1 cellular context compared by ENCODE assay signal in genomic region chr17:74452841-74453661, GRCh38.
TF ChIP-seq lines count a peak whose summit lies in the region.

No MANE protein-coding gene starts in this region.

TF ChIP-seq in liver, 16 proteins besides CTCF, POLR2A, EP300 and RAD21 (continued from another document):
- TF ChIP-seq, protein P1, sequence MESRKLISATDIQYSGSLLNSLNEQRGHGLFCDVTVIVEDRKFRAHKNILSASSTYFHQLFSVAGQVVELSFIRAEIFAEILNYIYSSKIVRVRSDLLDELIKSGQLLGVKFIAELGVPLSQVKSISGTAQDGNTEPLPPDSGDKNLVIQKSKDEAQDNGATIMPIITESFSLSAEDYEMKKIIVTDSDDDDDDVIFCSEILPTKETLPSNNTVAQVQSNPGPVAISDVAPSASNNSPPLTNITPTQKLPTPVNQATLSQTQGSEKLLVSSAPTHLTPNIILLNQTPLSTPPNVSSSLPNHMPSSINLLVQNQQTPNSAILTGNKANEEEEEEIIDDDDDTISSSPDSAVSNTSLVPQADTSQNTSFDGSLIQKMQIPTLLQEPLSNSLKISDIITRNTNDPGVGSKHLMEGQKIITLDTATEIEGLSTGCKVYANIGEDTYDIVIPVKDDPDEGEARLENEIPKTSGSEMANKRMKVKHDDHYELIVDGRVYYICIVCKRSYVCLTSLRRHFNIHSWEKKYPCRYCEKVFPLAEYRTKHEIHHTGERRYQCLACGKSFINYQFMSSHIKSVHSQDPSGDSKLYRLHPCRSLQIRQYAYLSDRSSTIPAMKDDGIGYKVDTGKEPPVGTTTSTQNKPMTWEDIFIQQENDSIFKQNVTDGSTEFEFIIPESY (IDR thresholded peaks at IDR 0.05), result no peak
